Comparison of ENCODE assay signal across 14 cellular contexts in the genomic region with DNA sequence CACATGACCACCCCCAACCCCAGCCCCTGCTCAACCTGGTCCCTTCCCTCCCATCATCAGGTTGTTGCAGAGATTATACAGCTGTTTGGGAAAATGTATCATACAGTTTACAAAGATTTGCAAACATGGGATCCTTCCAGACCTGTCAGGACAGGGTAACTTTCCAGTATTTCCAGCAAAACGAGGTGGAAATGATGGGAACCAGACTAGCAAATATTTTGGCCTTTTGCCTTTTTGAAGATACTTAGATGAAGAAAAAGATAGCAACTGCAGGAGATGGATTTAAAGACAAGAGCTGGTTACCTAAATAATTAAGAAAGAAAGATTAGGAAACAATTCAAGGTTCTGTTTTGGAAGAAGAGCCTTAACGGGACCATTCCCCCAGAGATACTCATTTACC.
A peak's percentile ranks its signal among the peaks of the same experiment; 100 is the strongest.
DNase-seq lines count a peak whose midpoint lies in the region; ATAC-seq and TF ChIP-seq lines count a peak whose summit lies in the region.
"Had no signal": no experiment of that assay in that cellular context is flagged by ENCODE, and none has a peak within 500 bp of the region (broad histone marks: within the 10 kb centered on the region; RNA-seq: fewer than 3 reads in every experiment).

No MANE protein-coding gene starts in this region.

- intact Hi-C loops in sigmoid colon (cut with DNase I) (no loop called here), left ventricle myocardium superior (cut with micrococcal nuclease) (no loop called here)

- H3K79me1 ChIP-seq in trophoblast cell (ENCODE audit: low read length), result no peaks in the 10 kb centered on the region

- no peaks in the 10 kb centered on the region for H3K27me3 ChIP-seq in CD4-positive, CD25-positive, alpha-beta regulatory T cell (ENCODE audit: control insufficient read depth, insufficient read depth, low read length)
- H3K27me3 ChIP-seq in trophoblast cell (ENCODE audit: insufficient read depth, low read length) (no peaks in the 10 kb centered on the region), sigmoid colon (no peaks in the 10 kb centered on the region)

- H3K36me3 ChIP-seq in CD4-positive, CD25-positive, alpha-beta regulatory T cell (ENCODE audit: control insufficient read depth, insufficient read depth, low read length), result no peaks in the 10 kb centered on the region
- H3K36me3 ChIP-seq in trophoblast cell (ENCODE audit: control insufficient read depth in 1 of 2, insufficient read depth in 2 of 2, low read length in 2 of 2), result no peaks in the 10 kb centered on the region
- H3K36me3 ChIP-seq in sigmoid colon, result no peaks in the 10 kb centered on the region

- no peak for DNase-seq in CD4-positive, CD25-positive, alpha-beta regulatory T cell
- peak; percentile 52 for DNase-seq in fibroblast of villous mesenchyme (ENCODE audit: low read depth)
- DNase-seq in trophoblast cell, result peak; percentile 67 to 87
- no peak for DNase-seq in sigmoid colon
- no peak for DNase-seq in NCI-H1092 treated with DMSO at 0.1 percent for 48 hours (lab: John Stamatoyannopoulos, UW)
- DNase-seq in left ventricle myocardium superior, result no peak
- DNase-seq: DMS79, H7 had no signal

- no peak overlapping the region for H4K91ac ChIP-seq in trophoblast cell (ENCODE audit: low read depth, low read length)

- no peak overlapping the region for H3K27ac ChIP-seq in CD4-positive, CD25-positive, alpha-beta regulatory T cell (ENCODE audit: insufficient read depth, low read length, poor library complexity, severe bottlenecking)
- H3K27ac ChIP-seq in trophoblast cell (ENCODE audit: low read depth, low read length), result no peak overlapping the region
- H3K27ac ChIP-seq in sigmoid colon, result no peak overlapping the region
- H3K27ac ChIP-seq: 22Rv1 had no signal

- peaks cover 3% of the 10 kb centered on the region for H3K36me3 Mint-ChIP-seq in CD4-positive, CD25-positive, alpha-beta regulatory T cell
- H3K36me3 Mint-ChIP-seq: CD14-positive monocyte, IgD-negative memory B cell had no signal

- no peak overlapping the region for H2BK120ac ChIP-seq in trophoblast cell (ENCODE audit: insufficient read depth, low read length, poor library complexity)

- TF ChIP-seq CTCF in fibroblast of villous mesenchyme (IDR thresholded peaks at IDR 0.05; ENCODE audit: insufficient read depth, low read depth, low read length) (no peak), sigmoid colon (IDR thresholded peaks at IDR 0.05) (no peak)

- ATAC-seq in CD4-positive, CD25-positive, alpha-beta regulatory T cell (ENCODE audit: low read depth in 2 of 2), result no peak
- ATAC-seq in SK-N-SH treated with all-trans-retinoic acid at 6 μM for 48 hours (peak; percentile 24; the same call in 2 of the 3 replicates), left ventricle myocardium superior (no peak)
- ATAC-seq: GM12878, GM23338 had no signal

- no peaks in the 10 kb centered on the region for H3K9me3 ChIP-seq in CD4-positive, CD25-positive, alpha-beta regulatory T cell (ENCODE audit: control insufficient read depth in 2 of 2, low read length in 2 of 2)
- H3K9me3 ChIP-seq in trophoblast cell (ENCODE audit: insufficient read depth, low read depth, low read length) (no peaks in the 10 kb centered on the region), sigmoid colon (no peaks in the 10 kb centered on the region)

- no peak overlapping the region for H3K18ac ChIP-seq in trophoblast cell (ENCODE audit: low read length)

- H3K14ac ChIP-seq in trophoblast cell (ENCODE audit: low read length), result no peak overlapping the region

- peak overlapping the region in 1 of 4 donors; percentile 39 for H3K4me3 Mint-ChIP-seq in CD4-positive, CD25-positive, alpha-beta regulatory T cell
- H3K4me3 Mint-ChIP-seq: CD14-positive monocyte, GM23338, IgD-negative memory B cell had no signal

- no peaks in the 10 kb centered on the region for H3K79me2 ChIP-seq in trophoblast cell (ENCODE audit: control insufficient read depth, insufficient read depth, low read length, poor library complexity)

- H3K4ac ChIP-seq in trophoblast cell (ENCODE audit: low read depth, low read length), result no peak overlapping the region

- H2BK5ac ChIP-seq in trophoblast cell (ENCODE audit: low read depth, low read length, poor library complexity), result no peak overlapping the region

- H2AK5ac ChIP-seq in trophoblast cell (ENCODE audit: low read length), result no peak overlapping the region

- peak overlapping the region in 2 of 3 donors; percentile 53 to 82 for H3K27ac Mint-ChIP-seq in CD4-positive, CD25-positive, alpha-beta regulatory T cell
- H3K27ac Mint-ChIP-seq: GM23338, IgD-negative memory B cell had no signal

- no CpG with 5 or more reads among the region's 2 CpGs for WGBS in trophoblast cell (ENCODE audit: extremely low coverage, insufficient coverage, insufficient read length)
- WGBS in sigmoid colon, 2 donors, result 76 to 78% methylated on average over 2 of the region's 2 CpGs

- no peak for TF ChIP-seq POLR2A in sigmoid colon (IDR thresholded peaks at IDR 0.05)

- H3K4me3 ChIP-seq in CD4-positive, CD25-positive, alpha-beta regulatory T cell (ENCODE audit: low read depth, low read length), result no peak overlapping the region
- H3K4me3 ChIP-seq in fibroblast of villous mesenchyme (ENCODE audit: low read depth, low read length) (no peak overlapping the region), trophoblast cell (ENCODE audit: low read depth, low read length) (no peak overlapping the region), sigmoid colon (no peak overlapping the region)
- H3K4me3 ChIP-seq: GM12878, GM23338 had no signal

- no peak overlapping the region for H3K4me2 ChIP-seq in trophoblast cell (ENCODE audit: low read length)
- H3K4me2 ChIP-seq: GM23338 had no signal

- no peak overlapping the region for H2AFZ ChIP-seq in trophoblast cell (ENCODE audit: insufficient read depth, low read length, poor library complexity)
- H2AFZ ChIP-seq: GM23338 had no signal

- no peaks in the 10 kb centered on the region for H3K9me3 Mint-ChIP-seq in CD4-positive, CD25-positive, alpha-beta regulatory T cell
- H3K9me3 Mint-ChIP-seq: CD14-positive monocyte, GM23338, IgD-negative memory B cell had no signal

- peaks cover 29 to 60% (median 57%) of the 10 kb centered on the region in 4 donors for H3K4me1 Mint-ChIP-seq in CD4-positive, CD25-positive, alpha-beta regulatory T cell

- H2BK12ac ChIP-seq in trophoblast cell (ENCODE audit: low read length), result no peak overlapping the region

- no peak for TF ChIP-seq EP300 in sigmoid colon (IDR thresholded peaks at IDR 0.05)

- no peak overlapping the region for H3K23ac ChIP-seq in trophoblast cell (ENCODE audit: low read length)

- no peak overlapping the region for H4K12ac ChIP-seq in trophoblast cell (ENCODE audit: low read depth, low read length)

- no peaks in the 10 kb centered on the region for H3K27me3 Mint-ChIP-seq in CD4-positive, CD25-positive, alpha-beta regulatory T cell
- H3K27me3 Mint-ChIP-seq: IgD-negative memory B cell had no signal

- H3K4me1 ChIP-seq in CD4-positive, CD25-positive, alpha-beta regulatory T cell (ENCODE audit: control insufficient read depth, insufficient read depth, low read length, poor library complexity, severe bottlenecking), result peaks cover 17% of the 10 kb centered on the region
- H3K4me1 ChIP-seq in trophoblast cell (ENCODE audit: control insufficient read depth in 1 of 2, insufficient read depth in 2 of 2, low read length in 2 of 2), result peaks cover 6 to 11% of the 10 kb centered on the region in 2 experiments
- H3K4me1 ChIP-seq in sigmoid colon, result peaks cover 0 to 71% (median 50%) of the 10 kb centered on the region in 4 donors

- no peak overlapping the region for H4K8ac ChIP-seq in trophoblast cell (ENCODE audit: low read depth, low read length)

- H3K9ac ChIP-seq in trophoblast cell (ENCODE audit: low read length), result no peak overlapping the region

TF ChIP-seq in SK-N-SH treated with all-trans-retinoic acid at 6 μM for 48 hours, 23 proteins besides CTCF, POLR2A, EP300 and RAD21:
- no peak for TF ChIP-seq ZNF8 (CRISPR knock-in tag; IDR thresholded peaks at IDR 0.05)
- no peak for TF ChIP-seq GLIS3 (CRISPR knock-in tag; IDR thresholded peaks at IDR 0.05)
- TF ChIP-seq BACH2 (CRISPR knock-in tag; IDR thresholded peaks at IDR 0.05; ENCODE audit: borderline replicate concordance), result no peak
- TF ChIP-seq, protein P1, sequence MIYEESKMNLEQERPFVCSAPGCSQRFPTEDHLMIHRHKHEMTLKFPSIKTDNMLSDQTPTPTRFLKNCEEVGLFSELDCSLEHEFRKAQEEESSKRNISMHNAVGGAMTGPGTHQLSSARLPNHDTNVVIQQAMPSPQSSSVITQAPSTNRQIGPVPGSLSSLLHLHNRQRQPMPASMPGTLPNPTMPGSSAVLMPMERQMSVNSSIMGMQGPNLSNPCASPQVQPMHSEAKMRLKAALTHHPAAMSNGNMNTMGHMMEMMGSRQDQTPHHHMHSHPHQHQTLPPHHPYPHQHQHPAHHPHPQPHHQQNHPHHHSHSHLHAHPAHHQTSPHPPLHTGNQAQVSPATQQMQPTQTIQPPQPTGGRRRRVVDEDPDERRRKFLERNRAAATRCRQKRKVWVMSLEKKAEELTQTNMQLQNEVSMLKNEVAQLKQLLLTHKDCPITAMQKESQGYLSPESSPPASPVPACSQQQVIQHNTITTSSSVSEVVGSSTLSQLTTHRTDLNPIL (CRISPR knock-in tag; IDR thresholded peaks at IDR 0.05; ENCODE audit: low read depth), result no peak
- no peak for TF ChIP-seq RARB (CRISPR knock-in tag; IDR thresholded peaks at IDR 0.05)
TF ChIP-seq in SK-N-SH treated with all-trans-retinoic acid at 6 μM for 48 hours: peak in this region for 0.

Comparison
In these comparisons a context has a peak if more than half of its experiments do, and no peak if none do; other contexts are left out.
1. DNase-seq: peak in fibroblast of villous mesenchyme (single experiment) and trophoblast cell (2 of 2); none in CD4-positive, CD25-positive, alpha-beta regulatory T cell (0 of 3), sigmoid colon (single experiment), NCI-H1092 treated with DMSO at 0.1 percent for 48 hours (single experiment) and left ventricle myocardium superior (single experiment).